Comparison of ENCODE assay signal across 20 cellular contexts in genomic region chr16:23027386-23027785, GRCh38.
"Had no signal": no experiment of that assay in that cellular context is flagged by ENCODE, and none has a peak within 500 bp of the region (broad histone marks: within the 10 kb centered on the region; RNA-seq: fewer than 3 reads in every experiment).

No MANE protein-coding gene starts in this region.

- DNase-seq: activated CD4-positive, CD25-positive, alpha-beta regulatory T cell; activated CD8-positive, alpha-beta memory T cell treated with anti-CD3 and anti-CD28 coated beads for 24 hours; activated effector memory CD4-positive, alpha-beta T cell treated with anti-CD3 and anti-CD28 coated beads, Interleukin-2, amount 50 U/mL, for 16 hours; activated naive CD4-positive, alpha-beta T cell treated with Interleukin-2 at 50 U/mL for 16 hours; activated naive CD8-positive, alpha-beta T cell treated with anti-CD3 and anti-CD28 coated beads, Interleukin-2, amount 50 U/mL, for 24 hours; activated T-cell treated with anti-CD3 and anti-CD28 coated beads, Interleukin-2, amount 50 U/mL, for 4 hours; amniotic stem cell; body of pancreas; central memory CD4-positive, alpha-beta T cell; cortex of kidney; MM.1S; NCI-H1417 treated with DMSO at 0.1 percent for 48 hours; NCI-H1694; NCI-H2081; NCI-H446; NCI-H526; SIG-M5; T-cell had no signal

- ATAC-seq: activated naive CD4-positive, alpha-beta T cell treated with anti-CD3 and anti-CD28 coated beads, Interleukin-2, amount 50 U/mL, for 72 hours; activated naive CD8-positive, alpha-beta T cell treated with anti-CD3 and anti-CD28 coated beads, Interleukin-2, amount 50 U/mL, for 24 hours; activated T-cell treated with anti-CD3 and anti-CD28 coated beads, Interleukin-2, amount 50 U/mL, for 4 hours; body of pancreas; K562; T-cell had no signal
